8 cellular contexts compared by ENCODE assay signal in genomic region chr14:23351681-23352505, GRCh38. TPM values are rescaled to one million over a fixed set of nuclear protein-coding genes. Genes with fewer than 3 reads are reported as not detected.
DNase-seq lines count a peak whose midpoint lies in the region; ATAC-seq, FAIRE-seq and TF ChIP-seq lines count a peak whose summit lies in the region.

No MANE protein-coding gene starts in this region.

- no peak for TF ChIP-seq CTCF in A549 (IDR thresholded peaks at IDR 0.05)
- TF ChIP-seq CTCF in left lung (IDR thresholded peaks at IDR 0.05): no peak

- no peak for TF ChIP-seq EP300 in A549 (IDR thresholded peaks at IDR 0.05)

- no peak for FAIRE-seq in A549 (lab: Jason Lieb, UNC)

- H3K27ac ChIP-seq in A549: peak overlapping the region; percentile 38 to 83; a peak in 5 of 6 replicates
- H3K27ac ChIP-seq in HUES64 (ENCODE audit: low read depth, low read length): no peak overlapping the region; the same call in 1 of the 2 replicates
- H3K27ac ChIP-seq in left lung: no peak overlapping the region
- H3K27ac ChIP-seq in temporal lobe (ENCODE audit: low read depth, low read length): peak overlapping the region; percentile 95

- WGBS in A549 (ENCODE audit: missing lambda C conversion rate): 41% methylated on average over 16 of the region's 61 CpGs
- 7% methylated on average over 61 of the region's 61 CpGs for WGBS in HUES64

- CTCF ChIA-PET in A549 (lab: Yijun Ruan, JAX): interaction anchor here (0.6 to 3.2 kb wide), 10 partner anchors 9 to 1824 kb away, joined by 3 to 24 read pairs (median 4); partner anchors contain the start of genes BCL2L2 and PABPN1

- H3K36me3 ChIP-seq in HUES64 (ENCODE audit: insufficient read depth, low read length): 0 out of 2 replicates have a peak, but pooled peaks cover under 1% of the 10 kb centered on the region
- no peaks in the 10 kb centered on the region for H3K36me3 ChIP-seq in left lung

- DNase-seq in A549 (ENCODE audit: low read depth in 1 of 2, low spot score in 1 of 2) (no peak), cerebellar cortex (ENCODE audit: low spot score) (peak; percentile 35), left lung (no peak), NCI-H2171 (lab: John Stamatoyannopoulos, UW) (no peak), amniotic stem cell (lab: John Stamatoyannopoulos, UW) (no peak)
- no peak for DNase-seq in effector CD4-positive, alpha-beta T cell

- intact Hi-C loops in left lung (cut with DNase I): no loop called here

- H3K4me3 ChIP-seq in A549 (peak overlapping the region; percentile 52), HUES64 (ENCODE audit: low read length) (peak overlapping the region; percentile 84), left lung (peak overlapping the region; percentile 46 to 75)

- H3K4me2 ChIP-seq in A549: peak overlapping the region; percentile 83

- POLR2A ChIA-PET in A549 (lab: Yijun Ruan, JAX): interaction anchor here (0.6 kb wide), 1 partner anchor 10 kb away, joined by 3 read pairs; no protein-coding TSS in a partner anchor

- peaks cover 26% of the 10 kb centered on the region for H3K27me3 ChIP-seq in HUES64 (ENCODE audit: insufficient read depth, low read length)
- peaks cover 0 to 47% of the 10 kb centered on the region in 2 donors for H3K27me3 ChIP-seq in left lung

- TF ChIP-seq POLR2A in A549 (IDR thresholded peaks at IDR 0.05; ENCODE audit: low read length): no peak

- H3K9me3 ChIP-seq in A549: no peaks in the 10 kb centered on the region
- no peaks in the 10 kb centered on the region for H3K9me3 ChIP-seq in HUES64 (ENCODE audit: insufficient read depth, low read depth, low read length)
- H3K9me3 ChIP-seq in left lung: no peaks in the 10 kb centered on the region

- ATAC-seq in A549 (peak; percentile 7 to 60; a peak in 4 of 6 replicates), left lung (peak; percentile 55)

- no peak for TF ChIP-seq RAD21 in A549 (conservative IDR thresholded peaks at IDR 0.05 in 1 of 2, IDR thresholded peaks at IDR 0.05 in 1 of 2)

- H3K4me1 ChIP-seq in A549: 0 out of 3 replicates have a peak, but pooled peaks cover 3% of the 10 kb centered on the region
- H3K4me1 ChIP-seq in HUES64 (ENCODE audit: insufficient read depth, low read length): no peaks in the 10 kb centered on the region
- H3K4me1 ChIP-seq in left lung: peaks cover 3 to 15% of the 10 kb centered on the region in 2 donors

- H3K9ac ChIP-seq in HUES64 (ENCODE audit: low read depth, low read length): peak overlapping the region; percentile 50

TF ChIP-seq in A549, 52 proteins besides CTCF, POLR2A, EP300 and RAD21:
- TF ChIP-seq ESRRA (IDR thresholded peaks at IDR 0.05; ENCODE audit: borderline replicate concordance, low read length) (no peak), SMC3 (IDR thresholded peaks at IDR 0.05) (no peak), ZNF302 (CRISPR knock-in tag; IDR thresholded peaks at IDR 0.05) (no peak), TFCP2L1 (CRISPR knock-in tag; IDR thresholded peaks at IDR 0.05) (no peak), FOSL2 (IDR thresholded peaks at IDR 0.05) (no peak), FOSL2 (CRISPR knock-in tag; IDR thresholded peaks at IDR 0.05) (no peak), PHF8 (IDR thresholded peaks at IDR 0.05; ENCODE audit: borderline replicate concordance, low read depth) (no peak), ELK1 (IDR thresholded peaks at IDR 0.05; ENCODE audit: low read depth, low read length) (no peak), MAX (IDR thresholded peaks at IDR 0.05) (no peak), MAFK (IDR thresholded peaks at IDR 0.05; ENCODE audit: partially characterized antibody) (no peak), NPAS2 (CRISPR knock-in tag; IDR thresholded peaks at IDR 0.05; ENCODE audit: borderline replicate concordance) (no peak), NR3C1 (IDR thresholded peaks at IDR 0.05) (no peak), ZSCAN20 (CRISPR knock-in tag; IDR thresholded peaks at IDR 0.05) (no peak), GATA3 (IDR thresholded peaks at IDR 0.05; ENCODE audit: borderline replicate concordance) (no peak), MYC (IDR thresholded peaks at IDR 0.05; ENCODE audit: borderline replicate concordance, low read length) (no peak), RNF2 (IDR thresholded peaks at IDR 0.05; ENCODE audit: borderline replicate concordance, low read depth) (no peak), NFE2L2 (conservative IDR thresholded peaks at IDR 0.05; ENCODE audit: low read length) (no peak), FOSB (CRISPR knock-in tag; IDR thresholded peaks at IDR 0.05) (no peak)
- TF ChIP-seq, protein P1, sequence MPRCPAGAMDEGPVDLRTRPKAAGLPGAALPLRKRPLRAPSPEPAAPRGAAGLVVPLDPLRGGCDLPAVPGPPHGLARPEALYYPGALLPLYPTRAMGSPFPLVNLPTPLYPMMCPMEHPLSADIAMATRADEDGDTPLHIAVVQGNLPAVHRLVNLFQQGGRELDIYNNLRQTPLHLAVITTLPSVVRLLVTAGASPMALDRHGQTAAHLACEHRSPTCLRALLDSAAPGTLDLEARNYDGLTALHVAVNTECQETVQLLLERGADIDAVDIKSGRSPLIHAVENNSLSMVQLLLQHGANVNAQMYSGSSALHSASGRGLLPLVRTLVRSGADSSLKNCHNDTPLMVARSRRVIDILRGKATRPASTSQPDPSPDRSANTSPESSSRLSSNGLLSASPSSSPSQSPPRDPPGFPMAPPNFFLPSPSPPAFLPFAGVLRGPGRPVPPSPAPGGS (IDR thresholded peaks at IDR 0.05): no peak

RNA-seq across cellular contexts. Expression of gene SLC22A17, which starts 0.8 kb away (rescaled TPM):
- polyA plus RNA-seq in A549 (2011; rRNA removed): 3.5 and 4.6 TPM in 2 replicates
- 4.1 and 5.6 TPM in 2 replicates for polyA plus RNA-seq in A549 (2012; cell fraction: cytosol; rRNA removed)
- 23.6 and 27.7 TPM in 2 replicates for polyA plus RNA-seq in A549 (2012; cell fraction: nucleus; rRNA removed)
- polyA plus RNA-seq in A549 (2017; fragmentation: RNase III; extraction: RNeasy Plus Mini Kit Qiagen cat#74134 plus additional on column Dnase treatment): 6.3 to 9.6 TPM (median 8.4 TPM) in 3 replicates
- 3.5 and 4.2 TPM in 2 replicates for polyA minus RNA-seq in A549 (2011; rRNA and poly(A)+ RNA removed)
- 23.6 TPM for polyA plus RNA-seq in HUES64 (2013, experiment 1 of 2)
- polyA plus RNA-seq in HUES64 (2013, experiment 2 of 2): 28.5 TPM
- 10 to 100 TPM; 13.2 to 27.1 TPM for total RNA-seq in left lung
- total RNA-seq in temporal lobe: 155 TPM

RNA-seq across cellular contexts. Expression of gene EFS, which starts 13.1 kb away (rescaled TPM):
- polyA plus RNA-seq in A549 (2011; rRNA removed): not detected in 2 replicates
- polyA plus RNA-seq in A549 (2012; cell fraction: cytosol; rRNA removed): not detected in 2 replicates
- polyA plus RNA-seq in A549 (2012; cell fraction: nucleus; rRNA removed): not detected in 2 replicates
- polyA plus RNA-seq in A549 (2017; fragmentation: RNase III; extraction: RNeasy Plus Mini Kit Qiagen cat#74134 plus additional on column Dnase treatment): not detected in 3 replicates
- polyA minus RNA-seq in A549 (2011; rRNA and poly(A)+ RNA removed): not detected in 2 replicates
- polyA plus RNA-seq in HUES64 (2013, experiment 1 of 2): 29.7 TPM
- polyA plus RNA-seq in HUES64 (2013, experiment 2 of 2): 35.8 TPM
- total RNA-seq in left lung: 10 to 100 TPM; 15.8 to 17.0 TPM
- 11.1 TPM for total RNA-seq in temporal lobe

RNA-seq across cellular contexts. Expression of gene IL25, which starts 20.7 kb away (rescaled TPM):
- not detected in 2 replicates for polyA plus RNA-seq in A549 (2011; rRNA removed)
- not detected in 2 replicates for polyA plus RNA-seq in A549 (2012; cell fraction: cytosol; rRNA removed)
- not detected in 2 replicates for polyA plus RNA-seq in A549 (2012; cell fraction: nucleus; rRNA removed)
- polyA plus RNA-seq in A549 (2017; fragmentation: RNase III; extraction: RNeasy Plus Mini Kit Qiagen cat#74134 plus additional on column Dnase treatment): not detected in 3 replicates
- polyA minus RNA-seq in A549 (2011; rRNA and poly(A)+ RNA removed): not detected in 2 replicates
- polyA plus RNA-seq in HUES64 (2013, experiment 1 of 2): not detected
- not detected for polyA plus RNA-seq in HUES64 (2013, experiment 2 of 2)
- not detected for total RNA-seq in left lung
- total RNA-seq in temporal lobe: not detected

RNA-seq across cellular contexts. Expression of gene CMTM5, which starts 25.0 kb away (rescaled TPM):
- polyA plus RNA-seq in A549 (2011; rRNA removed): not detected in 2 replicates
- polyA plus RNA-seq in A549 (2012; cell fraction: cytosol; rRNA removed): not detected in 2 replicates
- polyA plus RNA-seq in A549 (2012; cell fraction: nucleus; rRNA removed): not detected in 2 replicates
- polyA plus RNA-seq in A549 (2017; fragmentation: RNase III; extraction: RNeasy Plus Mini Kit Qiagen cat#74134 plus additional on column Dnase treatment): not detected in 3 replicates
- polyA minus RNA-seq in A549 (2011; rRNA and poly(A)+ RNA removed): not detected in 2 replicates
- polyA plus RNA-seq in HUES64 (2013, experiment 1 of 2): 0.25 TPM
- polyA plus RNA-seq in HUES64 (2013, experiment 2 of 2): 0.82 TPM
- 1 to 10 TPM in 1 of 2 donors, under 1 TPM in 1; 0.71 to 2.0 TPM for total RNA-seq in left lung
- 1.5 TPM for total RNA-seq in temporal lobe

RNA-seq across cellular contexts. Expression of gene PABPN1, which starts 30.6 kb away (rescaled TPM):
- polyA plus RNA-seq in A549 (2011; rRNA removed) (197 and 234 TPM in 2 replicates), A549 (2017; fragmentation: RNase III; extraction: RNeasy Plus Mini Kit Qiagen cat#74134 plus additional on column Dnase treatment) (148 to 158 TPM (median 157 TPM) in 3 replicates)
- polyA plus RNA-seq in A549 (2012; cell fraction: cytosol; rRNA removed): 170 TPM in 2 replicates
- polyA plus RNA-seq in A549 (2012; cell fraction: nucleus; rRNA removed): 227 and 314 TPM in 2 replicates
- 73.1 and 92.0 TPM in 2 replicates for polyA minus RNA-seq in A549 (2011; rRNA and poly(A)+ RNA removed)
- polyA plus RNA-seq in HUES64 (2013, experiment 1 of 2): 225 TPM
- 216 TPM for polyA plus RNA-seq in HUES64 (2013, experiment 2 of 2)
- total RNA-seq in left lung (100 to 1,000 TPM; 119 to 138 TPM), temporal lobe (38.6 TPM)

Comparison
In these comparisons a context has a peak if more than half of its experiments do, and no peak if none do; other contexts are left out.
1. H3K27ac ChIP-seq: peak in A549 (2 of 2) and temporal lobe (single experiment); none in HUES64 (single experiment) and left lung (0 of 2).
2. Peak in every context shown above with its lines, with median percentiles within 50 percentile points of each other: H3K4me3 ChIP-seq.